Comparison of ENCODE assay signal across 8 cellular contexts in the genomic region with DNA sequence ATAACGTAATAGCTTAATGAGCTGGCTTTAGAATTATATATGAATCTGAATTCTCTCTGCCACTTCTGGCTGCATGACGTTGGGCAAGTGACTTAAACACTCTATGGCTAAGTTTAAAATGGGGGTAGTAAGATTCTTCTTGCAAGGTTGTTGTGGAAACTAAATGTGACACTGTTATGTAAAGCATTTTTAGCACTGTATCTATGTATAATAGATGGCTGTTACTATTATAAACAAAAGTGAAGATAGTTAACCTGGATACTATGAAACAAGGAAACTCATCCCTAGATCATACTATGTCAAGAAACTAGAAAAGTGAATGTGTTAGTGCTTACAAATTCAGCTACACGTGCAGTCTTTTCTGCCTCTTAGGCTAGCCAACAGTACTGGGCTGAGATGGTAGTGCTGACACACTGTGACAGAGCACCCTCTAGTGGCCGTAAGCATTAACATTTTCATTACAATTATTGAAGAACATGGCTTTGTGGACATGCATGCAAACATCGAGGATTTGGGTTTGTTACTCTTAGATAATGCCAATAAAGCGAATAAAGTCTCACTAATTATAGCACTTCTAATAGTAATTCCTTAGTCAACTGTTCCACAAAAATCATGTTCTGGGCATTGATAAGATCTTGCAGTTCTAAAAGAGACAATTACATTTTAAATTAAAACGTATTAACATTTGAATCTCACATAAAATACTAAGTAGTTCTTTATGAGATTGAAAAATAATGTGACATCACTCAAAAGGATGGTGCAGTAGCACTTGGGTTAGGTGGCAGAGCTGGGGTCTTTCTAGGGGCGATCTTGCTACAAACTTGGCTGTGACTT. TPM values are rescaled to one million over a fixed set of nuclear protein-coding genes. Genes with fewer than 3 reads are reported as not detected.
A peak's percentile ranks its signal among the peaks of the same experiment; 100 is the strongest.
DNase-seq lines count a peak whose midpoint lies in the region; ATAC-seq, FAIRE-seq and TF ChIP-seq lines count a peak whose summit lies in the region.

No MANE protein-coding gene starts in this region.

- ATAC-seq in HG02870 (IDR thresholded peaks at IDR 0.05; ENCODE audit: unreplicated experiment) = peak; percentile 74
- ATAC-seq in K562 = peak; percentile 96

- TF ChIP-seq CTCF in GM13977 (IDR thresholded peaks at IDR 0.05; ENCODE audit: extremely low read depth, insufficient read depth, missing control alignments) (peak; percentile 80), K562 (IDR thresholded peaks at IDR 0.05 in 2 of 3, conservative IDR thresholded peaks at IDR 0.05 in 1 of 3; ENCODE audit: insufficient read depth in 2 of 3, low read depth in 1 of 3, low read length in 3 of 3) (peak; percentile 76 to 89 (median 76)), spleen (IDR thresholded peaks at IDR 0.05 in 8 of 11, conservative IDR thresholded peaks at IDR 0.05 in 3 of 11) (peak; percentile 44 to 79 (median 74))

- CTCF ChIA-PET in K562 (lab: Yijun Ruan, JAX; ENCODE audit: low intra/inter-chr PET ratio) = interaction anchor here (1.0 to 2.2 kb wide), 4 partner anchors 107 to 137 kb away, joined by 3 to 19 read pairs (median 4); no protein-coding TSS in a partner anchor

- POLR2A ChIA-PET in K562 (lab: Yijun Ruan, JAX) = interaction anchor here (0.9 kb wide), 1 partner anchor 136 kb away, joined by 3 read pairs; no protein-coding TSS in a partner anchor

- H3K27me3 ChIP-seq in K562 (ENCODE audit: control insufficient read depth in 2 of 2, insufficient read depth in 2 of 2, low read length in 2 of 2) = no peaks in the 10 kb centered on the region
- no peaks in the 10 kb centered on the region for H3K27me3 ChIP-seq in spleen (replicated peaks in 1 of 7)

- H3K9me3 ChIP-seq in K562 (replicated peaks; ENCODE audit: control insufficient read depth, insufficient read depth, low read depth, low read length) = no peaks in the 10 kb centered on the region
- no peaks in the 10 kb centered on the region for H3K9me3 ChIP-seq in spleen

- H2AFZ ChIP-seq in K562 (ENCODE audit: low read depth, low read length) = no peak overlapping the region

- peak; percentile 97 for FAIRE-seq in A204.1 (lab: Jason Lieb, UNC)
- FAIRE-seq in K562 (lab: Jason Lieb, UNC) = peak; percentile 98

- no TSS peak for BruUV-seq in K562 (replicated peaks; lab: Mats Ljungman, UMichigan)

- H4K20me1 ChIP-seq in K562 (replicated peaks; ENCODE audit: control insufficient read depth, insufficient read depth, low read length) = no peaks in the 10 kb centered on the region

- peak; percentile 81 to 85 for TF ChIP-seq RAD21 in K562 (CRISPR knock-in tag; conservative IDR thresholded peaks at IDR 0.05 in 1 of 2, IDR thresholded peaks at IDR 0.05 in 1 of 2)

- no peak overlapping the region for H3K9ac ChIP-seq in K562 (ENCODE audit: insufficient read depth in 1 of 2, low read depth in 2 of 2, low read length in 2 of 2)

- H3K27ac ChIP-seq in K562 (ENCODE audit: extremely low read depth, low read depth, low read length) (no peak overlapping the region), spleen (no peak overlapping the region)

- in situ Hi-C loops in GM13977 (cut with MboI; ENCODE audit: low pct_unique_long_range_greater_than_20kb, low sequenced_read_pairs, unreplicated experiment) (no loop called here), K562 (cut with MboI) (no loop called here)

- H3K4me1 ChIP-seq in K562 (replicated peaks in 1 of 2; ENCODE audit: control insufficient read depth in 2 of 2, insufficient read depth in 2 of 2, low read length in 2 of 2) (peaks cover 0 to 6% of the 10 kb centered on the region in 2 experiments; a peak in 2 of 5 replicates), spleen (peaks cover 0 to 19% (median 0%) of the 10 kb centered on the region in 6 donors)

- no peak for TF ChIP-seq EP300 in K562 (IDR thresholded peaks at IDR 0.05; ENCODE audit: low read length)

- intact Hi-C loops in K562 (cut with micrococcal nuclease) = loop anchor here (1.0 to 5.0 kb wide), 3 partner anchors 106 to 1820 kb away; a partner anchor contains a TSS
- intact Hi-C loops in spleen (cut with DNase I; ENCODE audit: low total_unique reads) = loop anchor here (5.0 kb wide), 1 partner anchor 140 kb away; no protein-coding TSS in a partner anchor

- DNase-seq in GM13977 (ENCODE audit: low spot score) = peak; percentile 66
- DNase-seq in NCI-H1694 (lab: John Stamatoyannopoulos, UW) = peak; percentile 85
- peak; percentile 16 to 72 (median 35) for DNase-seq in T-helper 1 cell
- DNase-seq in K562 (ENCODE audit: extremely low read depth in 1 of 4, low spot score in 3 of 4) = peak; percentile 64 to 80 (median 74)
- DNase-seq in iPS DF 19.7 (ENCODE audit: low read depth, low spot score) = peak; percentile 9
- DNase-seq in spleen = no peak

- WGBS in K562 (ENCODE audit: insufficient coverage, low coverage, missing lambda C conversion rate) = 40% methylated on average over 8 of the region's 8 CpGs
- 45 to 53% (median 47%) methylated on average over 8 of the region's 8 CpGs for WGBS in spleen, 5 donors

- peaks cover 29% of the 10 kb centered on the region; the same call in 2 of the 3 replicates for H3K36me3 ChIP-seq in K562 (ENCODE audit: control insufficient read depth, insufficient read depth, low read length)
- H3K36me3 ChIP-seq in spleen = peaks cover 0 to 40% (median 15%) of the 10 kb centered on the region in 6 donors

- H3K9me1 ChIP-seq in K562 (ENCODE audit: control insufficient read depth, insufficient read depth, low read length) = no peaks in the 10 kb centered on the region

- H3K4me3 ChIP-seq in K562 = no peak overlapping the region
- no peak overlapping the region for H3K4me3 ChIP-seq in spleen

- no peak overlapping the region for H3K4me2 ChIP-seq in K562 (ENCODE audit: insufficient read depth, low read length)

- no peak; the same call in 1 of the 2 replicates for TF ChIP-seq POLR2A in K562 (conservative IDR thresholded peaks at IDR 0.05)
- TF ChIP-seq POLR2A in spleen (IDR thresholded peaks at IDR 0.05) = no peak

- H3K79me2 ChIP-seq in K562 (ENCODE audit: control insufficient read depth, insufficient read depth, low read length) = no peaks in the 10 kb centered on the region

TF ChIP-seq in K562, 482 proteins besides CTCF, POLR2A, EP300 and RAD21 (continues in another document):
- TF ChIP-seq POLR2AphosphoS5 (IDR thresholded peaks at IDR 0.05; ENCODE audit: control insufficient read depth, insufficient read depth, low read depth, low read length) (0 out of 2 replicates have a peak, but pooled peaks have one; percentile 36), GABPB1 (CRISPR knock-in tag; IDR thresholded peaks at IDR 0.05) (no peak), HDAC8 (tag; IDR thresholded peaks at IDR 0.05) (no peak), STAG1 (CRISPR knock-in tag; IDR thresholded peaks at IDR 0.05; ENCODE audit: borderline replicate concordance) (peak; percentile 35; the same call in 1 of the 2 replicates), POLR3A (IDR thresholded peaks at IDR 0.05; ENCODE audit: borderline replicate concordance, extremely low read depth, insufficient read depth, insufficient read length) (no peak), KLF16 (IDR thresholded peaks at IDR 0.05) (no peak), RBM15 (IDR thresholded peaks at IDR 0.05; ENCODE audit: insufficient read depth, low read length) (no peak), NFE2 (IDR thresholded peaks at IDR 0.05; ENCODE audit: low read depth) (peak; percentile 38; the same call in 1 of the 2 replicates), EP400 (IDR thresholded peaks at IDR 0.05) (peak; percentile 11; the same call in 1 of the 2 replicates), NFIC (IDR thresholded peaks at IDR 0.05) (no peak), NBN (IDR thresholded peaks at IDR 0.05; ENCODE audit: low read depth) (no peak), RBM25 (IDR thresholded peaks at IDR 0.05; ENCODE audit: low read depth, low read length, severe bottlenecking) (no peak)
- TF ChIP-seq, protein P1, sequence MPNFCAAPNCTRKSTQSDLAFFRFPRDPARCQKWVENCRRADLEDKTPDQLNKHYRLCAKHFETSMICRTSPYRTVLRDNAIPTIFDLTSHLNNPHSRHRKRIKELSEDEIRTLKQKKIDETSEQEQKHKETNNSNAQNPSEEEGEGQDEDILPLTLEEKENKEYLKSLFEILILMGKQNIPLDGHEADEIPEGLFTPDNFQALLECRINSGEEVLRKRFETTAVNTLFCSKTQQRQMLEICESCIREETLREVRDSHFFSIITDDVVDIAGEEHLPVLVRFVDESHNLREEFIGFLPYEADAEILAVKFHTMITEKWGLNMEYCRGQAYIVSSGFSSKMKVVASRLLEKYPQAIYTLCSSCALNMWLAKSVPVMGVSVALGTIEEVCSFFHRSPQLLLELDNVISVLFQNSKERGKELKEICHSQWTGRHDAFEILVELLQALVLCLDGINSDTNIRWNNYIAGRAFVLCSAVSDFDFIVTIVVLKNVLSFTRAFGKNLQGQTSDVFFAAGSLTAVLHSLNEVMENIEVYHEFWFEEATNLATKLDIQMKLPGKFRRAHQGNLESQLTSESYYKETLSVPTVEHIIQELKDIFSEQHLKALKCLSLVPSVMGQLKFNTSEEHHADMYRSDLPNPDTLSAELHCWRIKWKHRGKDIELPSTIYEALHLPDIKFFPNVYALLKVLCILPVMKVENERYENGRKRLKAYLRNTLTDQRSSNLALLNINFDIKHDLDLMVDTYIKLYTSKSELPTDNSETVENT (CRISPR knock-in tag; IDR thresholded peaks at IDR 0.05) = no peak

RNA-seq across cellular contexts. Expression of a gene that starts 47.3 kb away (rescaled TPM):
- 41.2 and 212 TPM in 2 replicates for total RNA-seq in K562 (2011; cell fraction: chromatin; rRNA removed; ENCODE audit: low replicate concordance)
- 19.0 and 31.5 TPM in 2 replicates for total RNA-seq in K562 (2011; cell fraction: nucleolus; rRNA removed)
- 78.8 and 129 TPM in 2 replicates for total RNA-seq in K562 (2011; cell fraction: nucleoplasm; rRNA removed)
- total RNA-seq in K562 (2014; rRNA removed) (14.8 and 15.3 TPM in 2 replicates), K562 (2014; rRNA removed; fragmentation: Illumina TruSeq; extraction: Trizol) (34.1 and 35.0 TPM in 2 replicates), K562 (2015; rRNA removed; fragmentation: Illumina TruSeq; extraction: Trizol) (27.6 and 32.3 TPM in 2 replicates), K562 (2021) (30.1 and 34.0 TPM in 2 replicates), spleen (10 to 100 TPM; 38.3 to 66.0 (median 48.2) TPM)
- polyA plus RNA-seq in K562 (2011; rRNA removed) (50.9 and 52.8 TPM in 2 replicates), K562 (2014; fragmentation: Illumina TruSeq; extraction: Trizol) (21.5 and 30.7 TPM in 2 replicates), K562 (2014; fragmentation: Nextera tagmentation; extraction: Ambion mirVana) (10 to 100 TPM; 12.9 to 16.1 TPM), K562 (2014; rRNA removed) (27.3 and 32.5 TPM in 2 replicates), spleen (10 to 100 TPM in 2 of 3 donors, 1 to 10 TPM in 1; 9.7 to 11.2 (median 10.1) TPM)
- polyA plus RNA-seq in K562 (2011; cell fraction: cytosol; rRNA removed) = 5.8 and 15.6 TPM in 2 replicates
- 93.1 and 132 TPM in 2 replicates for polyA plus RNA-seq in K562 (2011; cell fraction: nucleus; rRNA removed)
- polyA plus RNA-seq in K562 (2012) = 16.3 and 19.2 TPM in 2 replicates
- 61.9 and 82.4 TPM in 2 replicates for polyA minus RNA-seq in K562 (2011; rRNA and poly(A)+ RNA removed)
- 12.4 and 14.9 TPM in 2 replicates for polyA minus RNA-seq in K562 (2011; cell fraction: cytosol; rRNA and poly(A)+ RNA removed)
- 74.5 and 153 TPM in 2 replicates for polyA minus RNA-seq in K562 (2011; cell fraction: nucleus; rRNA and poly(A)+ RNA removed)
